13 cellular contexts compared by ENCODE assay signal in the genomic region with DNA sequence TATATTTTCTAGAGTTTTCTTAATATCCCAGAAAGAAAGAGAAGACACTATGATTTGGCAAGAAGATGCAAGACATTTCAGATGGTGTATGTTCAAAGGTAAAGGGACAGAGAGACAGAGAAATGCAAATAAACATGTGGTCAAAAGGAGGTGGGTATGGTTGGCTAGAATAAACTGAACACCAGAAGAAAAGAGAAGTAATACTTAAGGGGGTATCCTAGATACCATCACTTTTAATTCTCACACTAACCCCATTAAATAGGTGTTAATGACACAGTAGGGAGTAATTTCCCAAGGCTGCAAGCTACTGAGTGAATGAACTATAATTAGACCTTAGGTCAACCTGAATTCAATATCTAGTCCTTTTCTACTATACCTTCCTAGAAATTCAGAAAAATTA.
A peak's percentile ranks its signal among the peaks of the same experiment; 100 is the strongest.
DNase-seq lines count a peak whose midpoint lies in the region; ATAC-seq and TF ChIP-seq lines count a peak whose summit lies in the region.
"Had no signal": no experiment of that assay in that cellular context is flagged by ENCODE, and none has a peak within 500 bp of the region (broad histone marks: within the 10 kb centered on the region; RNA-seq: fewer than 3 reads in every experiment).

No MANE protein-coding gene starts in this region.

- peaks cover 77% of the 10 kb centered on the region for H3K36me3 Mint-ChIP-seq in CD4-positive, alpha-beta T cell (ENCODE audit: low read depth)

- no peak overlapping the region for H3K4me3 Mint-ChIP-seq in CD4-positive, alpha-beta T cell
- H3K4me3 Mint-ChIP-seq: activated naive CD8-positive, alpha-beta T cell treated with anti-CD3 and anti-CD28 coated beads, Interleukin-2, amount 10 ng/mL, durations not matched to agents 7 days and 5 days; natural killer cell had no signal

- POLR2A ChIA-PET in CD4-positive, alpha-beta T cell (lab: Charles Lee) = no interaction called here

- H3K79me2 ChIP-seq in OCI-LY3 (ENCODE audit: low read length) (no peaks in the 10 kb centered on the region), hepatocyte (no peaks in the 10 kb centered on the region)

- H3K9me3 ChIP-seq in OCI-LY3 (ENCODE audit: insufficient read depth, low read length) = no peaks in the 10 kb centered on the region
- no peaks in the 10 kb centered on the region for H3K9me3 ChIP-seq in CD4-positive, alpha-beta T cell (ENCODE audit: control insufficient read depth, low read length)
- no peaks in the 10 kb centered on the region for H3K9me3 ChIP-seq in hepatocyte (ENCODE audit: low read depth)
- H3K9me3 ChIP-seq in effector memory CD4-positive, alpha-beta T cell (ENCODE audit: control insufficient read depth, low read length) = no peaks in the 10 kb centered on the region
- H3K9me3 ChIP-seq: upper lobe of right lung had no signal

- H3K4me3 ChIP-seq in OCI-LY3 (ENCODE audit: low read length) (peak overlapping the region; percentile 20), hepatocyte (no peak overlapping the region)
- H3K4me3 ChIP-seq in effector memory CD4-positive, alpha-beta T cell (ENCODE audit: insufficient read depth, low read depth, low read length, poor library complexity, severe bottlenecking) = no peak overlapping the region
- H3K4me3 ChIP-seq: upper lobe of right lung had no signal

- no peaks in the 10 kb centered on the region for H3K9me2 ChIP-seq in hepatocyte (replicated peaks; ENCODE audit: insufficient read depth)

- no peaks in the 10 kb centered on the region for H3K9me3 Mint-ChIP-seq in CD4-positive, alpha-beta T cell
- H3K9me3 Mint-ChIP-seq: activated naive CD8-positive, alpha-beta T cell treated with anti-CD3 and anti-CD28 coated beads, Interleukin-2, amount 10 ng/mL, durations not matched to agents 7 days and 5 days; natural killer cell had no signal

- intact Hi-C loops in CD4-positive, alpha-beta T cell (cut with DNase I, micrococcal nuclease) = no loop called here

- CTCF ChIA-PET in CD4-positive, alpha-beta T cell (lab: Charles Lee) = no interaction called here

- H3K36me3 ChIP-seq in OCI-LY3 (replicated peaks; ENCODE audit: low read depth, low read length) (peaks cover 63% of the 10 kb centered on the region), hepatocyte (replicated peaks; ENCODE audit: insufficient read depth, low read depth) (no peaks in the 10 kb centered on the region)
- H3K36me3 ChIP-seq in effector memory CD4-positive, alpha-beta T cell (ENCODE audit: control insufficient read depth, insufficient read depth, low read length) = peaks cover 2% of the 10 kb centered on the region

- no peaks in the 10 kb centered on the region for H3K27me3 ChIP-seq in OCI-LY3 (ENCODE audit: low read depth, low read length)
- no peaks in the 10 kb centered on the region for H3K27me3 ChIP-seq in CD4-positive, alpha-beta T cell (ENCODE audit: control insufficient read depth, insufficient read depth, low read length)
- no peaks in the 10 kb centered on the region for H3K27me3 ChIP-seq in hepatocyte
- no peaks in the 10 kb centered on the region for H3K27me3 ChIP-seq in effector memory CD4-positive, alpha-beta T cell (replicated peaks; ENCODE audit: control insufficient read depth, insufficient read depth, low read length, poor library complexity, severe bottlenecking)
- H3K27me3 ChIP-seq: upper lobe of right lung had no signal

- H3K4me1 Mint-ChIP-seq in CD4-positive, alpha-beta T cell (ENCODE audit: low read depth) = no peaks in the 10 kb centered on the region
- H3K4me1 Mint-ChIP-seq: natural killer cell had no signal

- no peaks in the 10 kb centered on the region for H4K20me1 ChIP-seq in OCI-LY3 (ENCODE audit: insufficient read depth, low read length)
- H4K20me1 ChIP-seq in hepatocyte (ENCODE audit: insufficient read depth, poor library complexity, severe bottlenecking) = no peaks in the 10 kb centered on the region

- DNase-seq in CD4-positive, alpha-beta T cell = no peak
- no peak for DNase-seq in hepatocyte (ENCODE audit: low spot score)
- DNase-seq in NCI-H69 (lab: John Stamatoyannopoulos, UW) = no peak
- no peak for DNase-seq in effector memory CD4-positive, alpha-beta T cell
- DNase-seq: activated CD8-positive, alpha-beta memory T cell treated with anti-CD3 and anti-CD28 coated beads for 24 hours; activated naive CD8-positive, alpha-beta T cell treated with anti-CD3 and anti-CD28 coated beads, Interleukin-2, amount 10 ng/mL, durations not matched to agents 7 days and 5 days; natural killer cell; NCI-H1436; upper lobe of right lung had no signal

- no peak overlapping the region for H2AFZ ChIP-seq in OCI-LY3 (ENCODE audit: low read depth, low read length)
- no peak overlapping the region for H2AFZ ChIP-seq in hepatocyte

- no peak overlapping the region for H3K27ac Mint-ChIP-seq in CD4-positive, alpha-beta T cell
- H3K27ac Mint-ChIP-seq: activated naive CD8-positive, alpha-beta T cell treated with anti-CD3 and anti-CD28 coated beads, Interleukin-2, amount 10 ng/mL, durations not matched to agents 7 days and 5 days; natural killer cell had no signal

- H3K27ac ChIP-seq in OCI-LY3 (ENCODE audit: low read length) (peak overlapping the region; percentile 76), hepatocyte (no peak overlapping the region)
- no peak overlapping the region for H3K27ac ChIP-seq in CD4-positive, alpha-beta T cell (ENCODE audit: low read depth, low read length)
- H3K27ac ChIP-seq in effector memory CD4-positive, alpha-beta T cell (ENCODE audit: insufficient read depth, low read length, poor library complexity, severe bottlenecking) = no peak overlapping the region
- H3K27ac ChIP-seq: upper lobe of right lung had no signal

- TF ChIP-seq CTCF in OCI-LY3 (IDR thresholded peaks at IDR 0.05; ENCODE audit: low read depth, low read length) (no peak), hepatocyte (IDR thresholded peaks at IDR 0.05; ENCODE audit: poor library complexity) (no peak)
- TF ChIP-seq CTCF in CD4-positive, alpha-beta T cell (IDR thresholded peaks at IDR 0.05) = no peak

- H3K4me1 ChIP-seq in OCI-LY3 (ENCODE audit: low read length) (peaks cover 39% of the 10 kb centered on the region), hepatocyte (ENCODE audit: insufficient read depth) (no peaks in the 10 kb centered on the region)
- H3K4me1 ChIP-seq in effector memory CD4-positive, alpha-beta T cell (ENCODE audit: control insufficient read depth, insufficient read depth, low read length, poor library complexity, severe bottlenecking) = no peaks in the 10 kb centered on the region
- H3K4me1 ChIP-seq: upper lobe of right lung had no signal

- H3K27me3 Mint-ChIP-seq in CD4-positive, alpha-beta T cell = no peaks in the 10 kb centered on the region
- H3K27me3 Mint-ChIP-seq: activated naive CD8-positive, alpha-beta T cell treated with anti-CD3 and anti-CD28 coated beads, Interleukin-2, amount 10 ng/mL, durations not matched to agents 7 days and 5 days had no signal

- H3K4me2 ChIP-seq in OCI-LY3 (ENCODE audit: low read length) (peak overlapping the region; percentile 55), hepatocyte (no peak overlapping the region)

- H3K9ac ChIP-seq in OCI-LY3 (ENCODE audit: low read length) = peak overlapping the region; percentile 44

- ATAC-seq in GM18873 (IDR thresholded peaks at IDR 0.05; ENCODE audit: low FRiP score, unreplicated experiment) (peak; percentile 99), GM21526 (IDR thresholded peaks at IDR 0.05; ENCODE audit: low FRiP score, unreplicated experiment) (peak; percentile 97), HG03045 (IDR thresholded peaks at IDR 0.05; ENCODE audit: unreplicated experiment) (peak; percentile 98)
- ATAC-seq in CD4-positive, alpha-beta T cell (ENCODE audit: poor library complexity) = no peak
- ATAC-seq: natural killer cell, upper lobe of right lung had no signal
